Comparison of ENCODE assay signal across 8 cellular contexts in genomic region chr2:73926493-73927327, GRCh38. TPM values are rescaled to one million over a fixed set of nuclear protein-coding genes. Genes with fewer than 3 reads are reported as not detected.
DNase-seq lines count a peak whose midpoint lies in the region; ATAC-seq and TF ChIP-seq lines count a peak whose summit lies in the region.

TSS of gene DGUOK (plus strand) at chr2:73926880. CDS start at chr2:73926911, 31 bp downstream.

- peak; percentile 97 for DNase-seq in AG09309 (ENCODE audit: low read depth)
- peak; percentile 97 to 98 for DNase-seq in NCI-H446 (lab: John Stamatoyannopoulos, UW)
- peak; percentile 96 for DNase-seq in activated CD4-positive, CD25-positive, alpha-beta regulatory T cell treated with anti-CD3 and anti-CD28 coated beads, Interleukin-2, amount 50 U/mL, for 16 hours (ENCODE audit: low read depth, low spot score)
- DNase-seq in central memory CD8-positive, alpha-beta T cell (ENCODE audit: low spot score in 2 of 2): peak; percentile 87 to 96
- peak; percentile 98 for DNase-seq in inferior parietal cortex (ENCODE audit: extremely low spot score)
- DNase-seq in spleen: peak; percentile 99

- no peaks in the 10 kb centered on the region for H3K27me3 ChIP-seq in spleen (replicated peaks in 1 of 7)

- H3K4me3 ChIP-seq in AG09309 (ENCODE audit: control insufficient read depth, low read depth, low read length): peak within 1 kb of the TSS; percentile 78
- peak within 1 kb of the TSS; percentile 50 to 82 (median 66) for H3K4me3 ChIP-seq in spleen

- H3K4me1 Mint-ChIP-seq in central memory CD8-positive, alpha-beta T cell: peaks cover 36% of the 10 kb centered on the region

- H3K4me3 Mint-ChIP-seq in central memory CD8-positive, alpha-beta T cell: peak within 1 kb of the TSS; percentile 79

- H3K27me3 Mint-ChIP-seq in central memory CD8-positive, alpha-beta T cell: no peaks in the 10 kb centered on the region

- H3K27ac Mint-ChIP-seq in central memory CD8-positive, alpha-beta T cell (ENCODE audit: low read depth): peak within 1 kb of the TSS; percentile 97

- no peaks in the 10 kb centered on the region for H3K9me3 ChIP-seq in spleen

- H3K36me3 ChIP-seq in spleen: peaks cover 0 to 9% (median 0%) of the 10 kb centered on the region in 6 donors

- peak within 1 kb of the TSS; percentile 94 to 99 (median 96) for H3K27ac ChIP-seq in spleen

- peaks cover 14% of the 10 kb centered on the region for H3K36me3 Mint-ChIP-seq in central memory CD8-positive, alpha-beta T cell (ENCODE audit: insufficient read depth)

- intact Hi-C loops in spleen (cut with DNase I; ENCODE audit: low total_unique reads): loop anchor here (5.0 kb wide), 1 partner anchor 56 kb away; the partner anchor contains the start of gene TET3

- peaks cover 29 to 60% (median 54%) of the 10 kb centered on the region in 6 donors for H3K4me1 ChIP-seq in spleen

- no peaks in the 10 kb centered on the region for H3K9me3 Mint-ChIP-seq in central memory CD8-positive, alpha-beta T cell

- 0 to 1% (median 0%) methylated on average over 28 to 50 of the region's 50 CpGs for WGBS in spleen, 5 donors

- TF ChIP-seq POLR2A in spleen (IDR thresholded peaks at IDR 0.05): peak; percentile 77 to 84 (median 83)

- ATAC-seq in GM19025 (IDR thresholded peaks at IDR 0.05; ENCODE audit: low read depth, unreplicated experiment) (peak; percentile 99), HG03342 (IDR thresholded peaks at IDR 0.05; ENCODE audit: unreplicated experiment) (peak; percentile 99)
- peak; percentile 98 for ATAC-seq in central memory CD8-positive, alpha-beta T cell (replicated peaks; ENCODE audit: extremely low read depth, poor library complexity, severe bottlenecking)

- TF ChIP-seq CTCF in AG09309 (IDR thresholded peaks at IDR 0.05; ENCODE audit: control insufficient read depth, insufficient read depth, low read depth, low read length, missing control alignments) (no peak), spleen (IDR thresholded peaks at IDR 0.05 in 8 of 11, conservative IDR thresholded peaks at IDR 0.05 in 3 of 11) (peak in 4 of 11 experiments; percentile 18 to 49 (median 36))

RNA-seq across cellular contexts. Expression of gene DGUOK, which starts in this region (rescaled TPM):
- 10 to 100 TPM; 41.3 to 85.4 (median 52.0) TPM for total RNA-seq in spleen
- 100 to 1,000 TPM in 2 of 3 donors, 10 to 100 TPM in 1; 92.0 to 120 (median 103) TPM for polyA plus RNA-seq in spleen

Comparison
In these comparisons a context has a peak if more than half of its experiments do, and no peak if none do; other contexts are left out.
1. Peak in every context shown above with its lines: DNase-seq, ATAC-seq, H3K4me3 ChIP-seq and H3K27ac ChIP-seq.